ENCODE assay signal across 6 cellular contexts in the genomic region with DNA sequence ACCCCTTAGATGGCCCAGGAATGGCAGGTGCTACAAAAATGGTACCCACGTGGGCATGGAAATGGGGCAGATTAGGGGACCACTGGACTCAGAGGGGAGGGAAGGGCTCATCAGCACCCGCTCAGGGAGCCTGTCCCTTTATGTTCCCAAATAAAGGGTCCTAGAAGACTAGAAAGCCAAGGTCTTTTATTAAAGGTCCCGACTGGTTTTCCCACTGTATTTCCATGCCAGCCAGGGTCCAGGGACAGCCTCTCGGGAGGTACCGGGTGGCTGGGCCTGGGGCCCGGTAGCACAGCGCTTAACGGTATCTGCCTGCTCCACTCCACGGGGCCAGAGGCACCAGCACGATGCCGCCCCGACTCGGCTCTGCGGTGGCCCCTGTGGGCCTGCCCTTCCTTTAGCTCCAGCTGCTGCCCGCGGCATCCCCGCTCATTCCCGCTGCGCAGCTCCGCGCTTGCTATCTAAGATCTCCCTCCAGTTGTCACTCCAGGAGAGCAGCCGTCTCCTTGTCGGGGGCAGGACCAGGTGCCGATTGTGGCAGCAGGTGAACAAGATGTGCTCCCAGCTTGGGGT. TPM values are rescaled to one million over a fixed set of nuclear protein-coding genes. Genes with fewer than 3 reads are reported as not detected.
DNase-seq lines count a peak whose midpoint lies in the region; ATAC-seq, FAIRE-seq and TF ChIP-seq lines count a peak whose summit lies in the region.

No MANE protein-coding gene starts in this region.

- DNase-seq in A673 (ENCODE audit: low spot score) (no peak), hepatocyte (ENCODE audit: low spot score) (no peak), pancreas (no peak)

- peaks cover 12% of the 10 kb centered on the region for H3K4me1 ChIP-seq in A673 (ENCODE audit: insufficient read depth, low read length, poor library complexity, severe bottlenecking)
- H3K4me1 ChIP-seq in OCI-LY1 (ENCODE audit: insufficient read depth, low read length, severe bottlenecking) = peaks cover 42% of the 10 kb centered on the region
- peaks cover 8% of the 10 kb centered on the region for H3K4me1 ChIP-seq in hepatocyte (ENCODE audit: insufficient read depth)
- peaks cover 0 to 6% (median 0%) of the 10 kb centered on the region in 3 donors for H3K4me1 ChIP-seq in pancreas

- no peaks in the 10 kb centered on the region; the same call in none of the 2 replicates for H3F3A ChIP-seq in OCI-LY1 (ENCODE audit: insufficient read depth, low read length)

- H4K20me1 ChIP-seq in OCI-LY1 (ENCODE audit: insufficient read depth, low read length) (no peaks in the 10 kb centered on the region), hepatocyte (ENCODE audit: insufficient read depth, poor library complexity, severe bottlenecking) (no peaks in the 10 kb centered on the region)

- H2AFZ ChIP-seq in OCI-LY1 (ENCODE audit: low read length) (no peak overlapping the region), hepatocyte (no peak overlapping the region)

- no TSS peak for BruUV-seq in A673 (replicated peaks; lab: Mats Ljungman, UMichigan)

- H3K9ac ChIP-seq in OCI-LY1 (ENCODE audit: low read length) = peak overlapping the region; percentile 87; the same call in 1 of the 2 replicates

- H3K9me2 ChIP-seq in OCI-LY1 (ENCODE audit: low read depth, low read length) (no peaks in the 10 kb centered on the region), hepatocyte (replicated peaks; ENCODE audit: insufficient read depth) (no peaks in the 10 kb centered on the region)

- TF ChIP-seq CTCF in A673 (conservative IDR thresholded peaks at IDR 0.05; ENCODE audit: low read depth, low read length) (no peak), OCI-LY1 (IDR thresholded peaks at IDR 0.05; ENCODE audit: low read length) (no peak), hepatocyte (IDR thresholded peaks at IDR 0.05; ENCODE audit: poor library complexity) (no peak), pancreas (IDR thresholded peaks at IDR 0.05) (no peak)

- no peaks in the 10 kb centered on the region for H3K79me2 ChIP-seq in OCI-LY1 (ENCODE audit: insufficient read depth, low read length)
- peaks cover 18% of the 10 kb centered on the region for H3K79me2 ChIP-seq in hepatocyte

- no peak for FAIRE-seq in pancreas (lab: Jason Lieb, UNC)

- 89% methylated on average over 24 of the region's 24 CpGs for WGBS in hepatocyte (ENCODE audit: low lambda C conversion rate, missing lambda C conversion rate)
- WGBS in pancreas, 2 donors = 73 to 74% methylated on average over 24 of the region's 24 CpGs

- H3K4me3 ChIP-seq in A673 (ENCODE audit: low read depth, low read length, poor library complexity, severe bottlenecking) (peak overlapping the region; percentile 84), OCI-LY1 (ENCODE audit: low read depth, low read length, poor library complexity, severe bottlenecking) (peak overlapping the region; percentile 76), hepatocyte (no peak overlapping the region), pancreas (peak overlapping the region in 2 of 4 donors; percentile 93 to 98)

- no peaks in the 10 kb centered on the region for H3K27me3 ChIP-seq in A673 (replicated peaks; ENCODE audit: insufficient read depth, low read depth, low read length, poor library complexity)
- no peaks in the 10 kb centered on the region for H3K27me3 ChIP-seq in OCI-LY1 (ENCODE audit: insufficient read depth, low read length)
- H3K27me3 ChIP-seq in hepatocyte = no peaks in the 10 kb centered on the region
- H3K27me3 ChIP-seq in pancreas = no peaks in the 10 kb centered on the region

- CTCF ChIA-PET in A673 (lab: Charles Lee) = interaction anchor here (0.7 to 1.0 kb wide), 4 partner anchors 16 to 169 kb away, joined by 3 read pairs; no protein-coding TSS in a partner anchor

- H3K4me2 ChIP-seq in OCI-LY1 (ENCODE audit: low read length) (peak overlapping the region; percentile 77), hepatocyte (peak overlapping the region; percentile 83)

- H3K9me3 ChIP-seq in A673 (ENCODE audit: low read depth, low read length, poor library complexity, severe bottlenecking) (no peaks in the 10 kb centered on the region), OCI-LY1 (ENCODE audit: low read length) (no peaks in the 10 kb centered on the region), hepatocyte (ENCODE audit: low read depth) (no peaks in the 10 kb centered on the region), pancreas (no peaks in the 10 kb centered on the region)

- POLR2A ChIA-PET in A673 (lab: Charles Lee; ENCODE audit: low non-redundant PET) = no interaction called here

- H3K27ac ChIP-seq in A673 (ENCODE audit: low read depth, low read length, poor library complexity, severe bottlenecking) (peak overlapping the region; percentile 89), OCI-LY1 (ENCODE audit: low read depth, low read length, poor library complexity, severe bottlenecking) (no peak overlapping the region), hepatocyte (peak overlapping the region; percentile 93), pancreas (peak overlapping the region in 1 of 4 donors; percentile 81)

- no peak for ATAC-seq in GM21737 (IDR thresholded peaks at IDR 0.05; ENCODE audit: unreplicated experiment)
- no peak for ATAC-seq in HG02588 (IDR thresholded peaks at IDR 0.05; ENCODE audit: unreplicated experiment)
- ATAC-seq in pancreas = no peak

- intact Hi-C loops in A673 (cut with micrococcal nuclease; ENCODE audit: unreplicated experiment) = loop anchor here (2.0 kb wide), 1 partner anchor 15 kb away; no protein-coding TSS in a partner anchor
- intact Hi-C loops in pancreas (cut with DNase I) = no loop called here

- peaks cover 12% of the 10 kb centered on the region for H3K36me3 ChIP-seq in A673 (ENCODE audit: insufficient read depth, low read length, poor library complexity, severe bottlenecking)
- peaks cover 25% of the 10 kb centered on the region; the same call in 1 of the 2 replicates for H3K36me3 ChIP-seq in OCI-LY1 (ENCODE audit: insufficient read depth, low read length)
- H3K36me3 ChIP-seq in hepatocyte (replicated peaks; ENCODE audit: insufficient read depth, low read depth) = no peaks in the 10 kb centered on the region
- no peaks in the 10 kb centered on the region for H3K36me3 ChIP-seq in pancreas

RNA-seq across cellular contexts. Expression of a gene that starts 1.4 kb away (rescaled TPM):
- total RNA-seq in A673 (2021) (43.3 and 50.0 TPM in 2 replicates), hepatocyte (46.3 and 66.8 TPM in 2 replicates), pancreas (10 to 100 TPM; 14.4 to 32.3 (median 18.7) TPM)
- polyA plus RNA-seq in hepatocyte (73.3 and 82.2 TPM in 2 replicates), pancreas (10 to 100 TPM; 62.5 to 76.3 TPM)

RNA-seq across cellular contexts. Expression of a gene that starts 20.4 kb away (rescaled TPM):
- 11.8 and 12.3 TPM in 2 replicates for total RNA-seq in A673 (2021)
- 2.6 and 3.5 TPM in 2 replicates for total RNA-seq in hepatocyte
- polyA plus RNA-seq in hepatocyte = 4.0 and 4.5 TPM in 2 replicates
- total RNA-seq in pancreas = 1 to 10 TPM; 2.3 to 7.4 (median 3.4) TPM
- polyA plus RNA-seq in pancreas = 1 to 10 TPM; 5.7 to 6.3 TPM

RNA-seq across cellular contexts. Expression of a gene that starts 24.2 kb away (rescaled TPM):
- 493 and 526 TPM in 2 replicates for total RNA-seq in A673 (2021)
- total RNA-seq in hepatocyte = 103 and 107 TPM in 2 replicates
- 172 and 181 TPM in 2 replicates for polyA plus RNA-seq in hepatocyte
- 10 to 100 TPM in 3 of 6 donors, 1 to 10 TPM in 3; 7.5 to 32.9 (median 11.9) TPM for total RNA-seq in pancreas
- 10 to 100 TPM; 21.8 to 33.1 TPM for polyA plus RNA-seq in pancreas

RNA-seq across cellular contexts. Expression of a gene that starts 42.4 kb away (rescaled TPM):
- total RNA-seq in A673 (2021) (0.80 and 3.1 TPM in 2 replicates), hepatocyte (11.9 and 12.7 TPM in 2 replicates), pancreas (1 to 10 TPM; 2.2 to 5.2 (median 4.0) TPM)
- polyA plus RNA-seq in hepatocyte (12.8 and 15.8 TPM in 2 replicates), pancreas (1 to 10 TPM; 7.8 to 8.8 TPM)

RNA-seq across cellular contexts. Expression of a gene that starts 52.6 kb away (rescaled TPM):
- total RNA-seq in A673 (2021) = 681 and 703 TPM in 2 replicates
- 112 and 115 TPM in 2 replicates for total RNA-seq in hepatocyte
- 424 and 434 TPM in 2 replicates for polyA plus RNA-seq in hepatocyte
- 100 to 1,000 TPM; 102 to 178 (median 141) TPM for total RNA-seq in pancreas
- 10 to 100 TPM; 38.1 to 62.6 TPM for polyA plus RNA-seq in pancreas
